ENCODE assay signal across 30 cellular contexts in the genomic region with DNA sequence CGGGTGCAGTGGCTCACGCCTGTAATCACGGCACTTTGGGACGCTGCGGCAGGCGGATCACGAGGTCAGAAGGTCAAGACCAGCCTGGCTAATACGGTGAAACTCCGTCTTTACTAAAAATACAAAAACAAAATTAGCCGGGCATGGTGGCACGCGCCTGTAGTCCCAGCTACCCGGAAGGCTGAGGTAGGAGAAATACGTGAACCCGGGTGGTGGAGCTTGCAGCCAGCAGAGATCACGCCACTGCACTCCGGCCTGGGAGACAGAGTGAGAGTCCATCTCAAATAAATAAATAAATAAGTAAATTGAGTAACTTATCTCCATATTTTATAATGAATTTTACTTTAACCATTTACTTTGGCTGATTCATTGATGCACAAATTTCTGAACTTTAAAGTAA.
"Had no signal": no experiment of that assay in that cellular context is flagged by ENCODE, and none has a peak within 500 bp of the region (broad histone marks: within the 10 kb centered on the region; RNA-seq: fewer than 3 reads in every experiment).

No MANE protein-coding gene starts in this region.

- DNase-seq: naive thymus-derived CD8-positive, alpha-beta T cell; nephron progenitor cell; nucleus accumbens; pancreas; retina; right lobe of liver; sigmoid colon; small intestine; stimulated activated CD4-positive, alpha-beta T cell treated with anti-CD3 and anti-CD28 coated beads, Interleukin-12 subunit alpha, Interleukin-12 subunit beta, amount 100 ng/mL, for 4 hours; stimulated activated CD4-positive, alpha-beta T cell treated with anti-CD3 and anti-CD28 coated beads, Interleukin-1b, Interleukin-23, amount 100 ng/mL, for 48 hours; stimulated activated CD4-positive, alpha-beta T cell treated with anti-CD3 and anti-CD28 coated beads, Interleukin-4, amount 100 ng/mL, for 1 hour; stimulated activated CD4-positive, alpha-beta T cell treated with anti-CD3 and anti-CD28 coated beads, Interleukin-4, amount 100 ng/mL, for 4 hours; stimulated activated CD8-positive, alpha-beta memory T cell treated with anti-CD3 and anti-CD28 coated beads, Interleukin-4, amount 100 ng/mL, for 48 hours; stimulated activated naive CD4-positive, alpha-beta T cell; stimulated activated naive CD8-positive, alpha-beta T cell treated with anti-CD3 and anti-CD28 coated beads, Interleukin-15, amount 100 ng/mL, for 72 hours; stimulated activated naive CD8-positive, alpha-beta T cell treated with anti-CD3 and anti-CD28 coated beads, Interleukin-15, Interleukin-2, amounts not matched to agents 100 U/mL and 50 U/mL, for 24 hours; substantia nigra; testis; tibial artery; transverse colon; upper lobe of right lung; uterus had no signal

- H3K36me3 ChIP-seq: neutrophil, pancreas, prostate gland, right lobe of liver, sigmoid colon, suprapubic skin, tibial artery, transverse colon, upper lobe of right lung, uterus had no signal

- H3K27ac ChIP-seq: neutrophil, pancreas, prostate gland, right lobe of liver, sigmoid colon, suprapubic skin, testis, tibial artery, transverse colon, upper lobe of right lung, uterus had no signal

- H3K27me3 Mint-ChIP-seq: naive thymus-derived CD8-positive, alpha-beta T cell; natural killer cell treated with Interleukin-12 subunit alpha and Interleukin-12 subunit beta and Interleukin-15 and Interleukin-18, amount 100 ng/mL, for 72 hours; stimulated activated memory B cell treated with anti-CD40 and anti-IgM and Interleukin-4, amounts not matched to agents 10 μg/mL and 1 μg/mL and 100 μg/mL, for 72 hours; stimulated activated naive CD8-positive, alpha-beta T cell treated with anti-CD3 and anti-CD28 coated beads, Interleukin-15, amount 100 ng/mL, for 72 hours; type B pancreatic cell had no signal

- H3K27ac Mint-ChIP-seq: naive thymus-derived CD8-positive, alpha-beta T cell; natural killer cell treated with Interleukin-12 subunit alpha and Interleukin-12 subunit beta and Interleukin-15 and Interleukin-18, amount 100 ng/mL, for 72 hours; nephron progenitor cell; stimulated activated memory B cell treated with anti-CD40 and anti-IgM and Interleukin-4, amounts not matched to agents 10 μg/mL and 1 μg/mL and 100 μg/mL, for 72 hours; stimulated activated naive CD8-positive, alpha-beta T cell treated with anti-CD3 and anti-CD28 coated beads, Interleukin-15, amount 100 ng/mL, for 72 hours; type B pancreatic cell had no signal

- H3K36me3 Mint-ChIP-seq: stimulated activated memory B cell treated with anti-CD40 and anti-IgM and Interleukin-4, amounts not matched to agents 10 μg/mL and 1 μg/mL and 100 μg/mL, for 72 hours; type B pancreatic cell had no signal

- H3K4me1 Mint-ChIP-seq: naive thymus-derived CD8-positive, alpha-beta T cell; nephron progenitor cell; neural crest cell; stimulated activated memory B cell treated with anti-CD40 and anti-IgM and Interleukin-4, amounts not matched to agents 10 μg/mL and 1 μg/mL and 100 μg/mL, for 72 hours; stimulated activated naive CD8-positive, alpha-beta T cell treated with anti-CD3 and anti-CD28 coated beads, Interleukin-15, amount 100 ng/mL, for 72 hours had no signal

- H3K4me1 ChIP-seq: pancreas, prostate gland, right lobe of liver, sigmoid colon, suprapubic skin, testis, tibial artery, transverse colon, upper lobe of right lung, uterus had no signal

- H3K4me3 ChIP-seq: pancreas, prostate gland, right lobe of liver, sigmoid colon, suprapubic skin, tibial artery, transverse colon, upper lobe of right lung, uterus had no signal

- H3K9me3 Mint-ChIP-seq: type B pancreatic cell had no signal

- H3K4me3 Mint-ChIP-seq: naive thymus-derived CD8-positive, alpha-beta T cell; natural killer cell treated with Interleukin-12 subunit alpha and Interleukin-12 subunit beta and Interleukin-15 and Interleukin-18, amount 100 ng/mL, for 72 hours; nephron progenitor cell; neural crest cell; stimulated activated memory B cell treated with anti-CD40 and anti-IgM and Interleukin-4, amounts not matched to agents 10 μg/mL and 1 μg/mL and 100 μg/mL, for 72 hours; stimulated activated naive CD8-positive, alpha-beta T cell treated with anti-CD3 and anti-CD28 coated beads, Interleukin-15, amount 100 ng/mL, for 72 hours; type B pancreatic cell had no signal

- ATAC-seq: naive thymus-derived CD8-positive, alpha-beta T cell; natural killer cell treated with Interleukin-12 subunit alpha and Interleukin-12 subunit beta and Interleukin-15 and Interleukin-18, amount 100 ng/mL, for 72 hours; pancreas; right cardiac atrium; right lobe of liver; stimulated activated memory B cell treated with anti-CD40 and anti-IgM and Interleukin-4, amounts not matched to agents 10 μg/mL and 1 μg/mL and 100 μg/mL, for 72 hours; stimulated activated naive CD8-positive, alpha-beta T cell treated with anti-CD3 and anti-CD28 coated beads, Interleukin-15, amount 100 ng/mL, for 72 hours; stimulated activated naive CD8-positive, alpha-beta T cell treated with anti-CD3 and anti-CD28 coated beads, Interleukin-15, Interleukin-2, amounts not matched to agents 100 U/mL and 50 U/mL, for 24 hours; upper lobe of right lung had no signal

- H3K9me3 ChIP-seq: neutrophil, pancreas, prostate gland, right lobe of liver, sigmoid colon, suprapubic skin, testis, tibial artery, upper lobe of right lung, uterus had no signal

- H3K27me3 ChIP-seq: neutrophil, pancreas, right lobe of liver, sigmoid colon, suprapubic skin, testis, tibial artery, transverse colon, upper lobe of right lung, uterus had no signal
